In the genomic region with DNA sequence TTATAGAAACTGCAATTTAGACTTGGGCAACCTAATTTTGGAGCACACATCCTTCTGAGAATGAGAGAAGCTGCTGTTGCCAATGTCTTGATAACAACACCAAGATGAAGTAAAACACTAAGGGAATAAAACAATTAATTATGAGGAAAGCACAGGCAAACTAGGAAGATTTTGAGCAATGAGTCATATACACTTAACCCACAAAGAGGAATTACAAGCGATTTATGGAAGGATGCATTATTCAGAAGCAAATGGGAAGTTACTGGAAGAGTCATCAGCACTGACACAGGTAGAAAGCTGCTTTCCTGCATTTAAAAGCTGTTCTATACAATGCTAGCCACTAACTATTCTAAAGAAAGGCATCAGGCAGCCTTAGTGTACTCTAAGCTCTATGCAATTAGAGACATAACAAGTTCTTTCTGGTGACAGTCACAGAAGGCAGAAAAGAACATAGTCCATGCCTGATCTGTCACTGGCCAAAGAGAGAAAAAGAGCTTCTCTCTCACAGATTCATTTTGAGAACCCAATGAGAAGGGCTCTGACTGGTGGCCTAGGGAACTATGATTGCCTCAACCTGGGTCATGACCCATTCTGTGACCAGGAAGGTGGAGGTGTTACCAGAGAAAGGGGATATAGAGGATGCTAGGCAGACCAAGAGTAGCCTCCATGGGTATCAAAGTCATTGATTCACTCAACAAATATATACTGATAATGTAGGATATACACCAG, we compare ENCODE assay signal across 19 cellular contexts. TPM values are rescaled to one million over a fixed set of nuclear protein-coding genes. Genes with fewer than 3 reads are reported as not detected.
DNase-seq lines count a peak whose midpoint lies in the region; ATAC-seq and TF ChIP-seq lines count a peak whose summit lies in the region.
"Had no signal": no experiment of that assay in that cellular context is flagged by ENCODE, and none has a peak within 500 bp of the region (broad histone marks: within the 10 kb centered on the region; RNA-seq: fewer than 3 reads in every experiment).

No MANE protein-coding gene starts in this region.

- H3K4me3 Mint-ChIP-seq in dendritic cell treated with granulocyte-macrophage colony-stimulating factor and Interleukin-4, amounts not matched to agents 40 ng/mL and 50 ng/mL, for 4 days = no peak overlapping the region
- H3K4me3 Mint-ChIP-seq: endodermal cell had no signal

- H3K4me1 Mint-ChIP-seq in dendritic cell treated with granulocyte-macrophage colony-stimulating factor and Interleukin-4, amounts not matched to agents 40 ng/mL and 50 ng/mL, for 4 days (ENCODE audit: low read depth) = peaks cover 15% of the 10 kb centered on the region
- H3K4me1 Mint-ChIP-seq: endodermal cell had no signal

- WGBS in tibial nerve, 2 donors = 52 to 63% methylated on average over 1 of the region's 1 CpG

- H3K27ac Mint-ChIP-seq in dendritic cell treated with granulocyte-macrophage colony-stimulating factor and Interleukin-4, amounts not matched to agents 40 ng/mL and 50 ng/mL, for 4 days = peak overlapping the region; percentile 9
- H3K27ac Mint-ChIP-seq: endodermal cell had no signal

- no peaks in the 10 kb centered on the region for H3K36me3 Mint-ChIP-seq in dendritic cell treated with granulocyte-macrophage colony-stimulating factor and Interleukin-4, amounts not matched to agents 40 ng/mL and 50 ng/mL, for 4 days (ENCODE audit: low read depth)

- H4K20me1 ChIP-seq in osteoblast (ENCODE audit: insufficient read depth, low read length) = no peaks in the 10 kb centered on the region

- peaks cover 6% of the 10 kb centered on the region for H3K4me1 ChIP-seq in osteoblast (ENCODE audit: insufficient read depth, low read length)
- H3K4me1 ChIP-seq in tibial nerve = no peaks in the 10 kb centered on the region
- H3K4me1 ChIP-seq: testis had no signal

- TF ChIP-seq CTCF in osteoblast (IDR thresholded peaks at IDR 0.05; ENCODE audit: extremely low read depth, low read depth, low read length) (no peak), tibial nerve (IDR thresholded peaks at IDR 0.05) (no peak)

- H3K9me3 ChIP-seq in osteoblast (ENCODE audit: low read depth, low read length) (no peaks in the 10 kb centered on the region), tibial nerve (no peaks in the 10 kb centered on the region)
- H3K9me3 ChIP-seq: testis had no signal

- no peaks in the 10 kb centered on the region for H3K36me3 ChIP-seq in osteoblast (ENCODE audit: insufficient read depth, low read length)
- no peaks in the 10 kb centered on the region for H3K36me3 ChIP-seq in tibial nerve
- H3K36me3 ChIP-seq: brain microvascular endothelial cell, WERI-Rb-1 had no signal

- DNase-seq in GM04503 (ENCODE audit: low read depth) (peak; percentile 59), NCI-H226 (peak; percentile 67), osteoblast (ENCODE audit: insufficient read length, low spot score, missing footprints) (peak; percentile 56), tibial nerve (ENCODE audit: low spot score in 2 of 2) (no peak), amygdala (lab: John Stamatoyannopoulos, UW) (no peak)
- DNase-seq: activated T-cell treated with anti-CD3 and anti-CD28 coated beads, Interleukin-2, amount 50 U/mL, for 1 hour; brain microvascular endothelial cell; COR-L47; endodermal cell; hypothalamus; Karpas-422; NK-92 treated with Interleukin-12 subunit alpha and Interleukin-12 subunit beta, amount 100 ng/mL, for 24 hours; testis; WERI-Rb-1 had no signal

- intact Hi-C loops in dendritic cell treated with granulocyte-macrophage colony-stimulating factor and Interleukin-4, amounts not matched to agents 40 ng/mL and 50 ng/mL, for 4 days (cut with micrococcal nuclease) = no loop called here

- H3K9me3 Mint-ChIP-seq in dendritic cell treated with granulocyte-macrophage colony-stimulating factor and Interleukin-4, amounts not matched to agents 40 ng/mL and 50 ng/mL, for 4 days = no peaks in the 10 kb centered on the region
- H3K9me3 Mint-ChIP-seq: endodermal cell had no signal

- H3K4me3 ChIP-seq in osteoblast (ENCODE audit: insufficient read depth, low read length) = no peak overlapping the region
- no peak overlapping the region for H3K4me3 ChIP-seq in tibial nerve
- H3K4me3 ChIP-seq: lung, SK-N-MC, testis had no signal

- H3K27me3 Mint-ChIP-seq in dendritic cell treated with granulocyte-macrophage colony-stimulating factor and Interleukin-4, amounts not matched to agents 40 ng/mL and 50 ng/mL, for 4 days = peaks cover 19% of the 10 kb centered on the region

- no peak overlapping the region for H3K4me2 ChIP-seq in osteoblast (ENCODE audit: insufficient read depth, low read length)

- TF ChIP-seq EP300 in tibial nerve (IDR thresholded peaks at IDR 0.05) = no peak

- no peak overlapping the region for H2AFZ ChIP-seq in osteoblast (ENCODE audit: low read length)

- H3K79me2 ChIP-seq in osteoblast (ENCODE audit: insufficient read depth, low read length) = no peaks in the 10 kb centered on the region

- no peak for ATAC-seq in HG02588 (IDR thresholded peaks at IDR 0.05; ENCODE audit: unreplicated experiment)

- H3K27me3 ChIP-seq in osteoblast (ENCODE audit: insufficient read depth, low read length) = peaks cover 32% of the 10 kb centered on the region
- peaks cover 0 to 33% of the 10 kb centered on the region in 2 donors for H3K27me3 ChIP-seq in tibial nerve
- H3K27me3 ChIP-seq: testis had no signal

- no peak for TF ChIP-seq POLR2A in tibial nerve (IDR thresholded peaks at IDR 0.05)

- H3K27ac ChIP-seq in osteoblast (ENCODE audit: low read depth, low read length) (no peak overlapping the region), tibial nerve (no peak overlapping the region)
- H3K27ac ChIP-seq: brain microvascular endothelial cell, SK-N-MC, testis, WERI-Rb-1 had no signal

RNA-seq across cellular contexts. Expression of a gene that starts 45.4 kb away (rescaled TPM):
- under 0.01 and 0.29 TPM in 2 replicates for total RNA-seq in osteoblast
- under 1 TPM in 1 of 4 donors, not detected in 3; 0.21 TPM for total RNA-seq in tibial nerve
- total RNA-seq: skeletal muscle tissue had no signal

RNA-seq across cellular contexts. Expression of a gene that starts 48.2 kb away (rescaled TPM):
- 89.8 and 93.1 TPM in 2 replicates for total RNA-seq in osteoblast
- total RNA-seq in tibial nerve = 10 to 100 TPM; 22.2 to 34.2 (median 24.2) TPM

RNA-seq across cellular contexts. Expression of a gene that starts 49.0 kb away (rescaled TPM):
- 64.8 and 97.4 TPM in 2 replicates for total RNA-seq in osteoblast
- total RNA-seq in tibial nerve = 10 to 100 TPM in 3 of 4 donors, 1 to 10 TPM in 1; 5.0 to 16.2 (median 13.5) TPM

RNA-seq across cellular contexts. Expression of a gene that starts 51.3 kb away (rescaled TPM):
- 7.2 and 7.7 TPM in 2 replicates for total RNA-seq in osteoblast
- 10 to 100 TPM in 3 of 4 donors, 1 to 10 TPM in 1; 6.7 to 22.3 (median 11.2) TPM for total RNA-seq in tibial nerve

Comparison
In these comparisons a context has a peak if more than half of its experiments do, and no peak if none do; other contexts are left out.
1. DNase-seq: peak in GM04503 (single experiment), NCI-H226 (single experiment) and osteoblast (single experiment); none in tibial nerve (0 of 2) and amygdala (0 of 56).